8 cellular contexts compared by ENCODE assay signal in the genomic region with DNA sequence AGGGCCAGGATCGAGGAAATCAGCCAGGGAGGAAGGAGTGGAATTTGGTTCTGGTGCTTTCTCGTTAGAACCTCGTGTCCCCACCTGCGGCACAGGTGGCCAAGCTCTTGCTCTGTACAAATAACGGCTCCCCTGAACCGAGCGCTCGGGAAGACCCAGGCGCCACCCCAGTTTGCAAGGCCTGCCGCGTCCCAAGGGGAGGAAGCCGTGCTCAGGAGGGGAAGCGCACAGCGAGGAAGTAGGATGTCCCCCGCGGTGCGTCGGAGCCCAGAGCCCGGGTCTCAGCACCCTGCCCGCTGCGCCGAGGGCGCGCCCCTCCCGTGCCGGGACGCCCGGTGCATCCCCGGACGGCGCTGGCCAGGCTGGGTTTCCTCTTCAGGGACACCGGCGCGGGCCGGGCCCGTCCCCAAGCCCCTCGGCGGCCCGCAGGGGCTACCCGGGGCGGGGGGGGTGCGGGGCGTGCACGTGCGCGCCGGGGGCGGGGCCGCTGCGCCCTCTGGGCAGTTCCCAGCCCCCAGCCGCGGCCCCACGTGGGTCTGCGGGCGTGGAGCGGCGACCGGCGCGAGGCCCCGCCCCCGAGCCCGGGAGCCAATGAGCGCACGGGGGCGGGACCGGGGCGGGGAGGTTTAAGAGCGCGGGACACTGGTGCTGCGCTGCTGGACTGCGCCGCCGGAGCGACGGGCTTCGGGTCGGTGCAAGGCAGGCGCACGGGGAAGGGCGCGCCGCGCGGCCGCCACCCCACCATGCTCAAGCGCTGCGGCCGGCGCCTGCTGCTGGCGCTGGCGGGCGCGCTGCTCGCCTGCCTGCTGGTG. TPM values are rescaled to one million over a fixed set of nuclear protein-coding genes. Genes with fewer than 3 reads are reported as not detected.
DNase-seq lines count a peak whose midpoint lies in the region; ATAC-seq and TF ChIP-seq lines count a peak whose summit lies in the region.

A gene with protein sequence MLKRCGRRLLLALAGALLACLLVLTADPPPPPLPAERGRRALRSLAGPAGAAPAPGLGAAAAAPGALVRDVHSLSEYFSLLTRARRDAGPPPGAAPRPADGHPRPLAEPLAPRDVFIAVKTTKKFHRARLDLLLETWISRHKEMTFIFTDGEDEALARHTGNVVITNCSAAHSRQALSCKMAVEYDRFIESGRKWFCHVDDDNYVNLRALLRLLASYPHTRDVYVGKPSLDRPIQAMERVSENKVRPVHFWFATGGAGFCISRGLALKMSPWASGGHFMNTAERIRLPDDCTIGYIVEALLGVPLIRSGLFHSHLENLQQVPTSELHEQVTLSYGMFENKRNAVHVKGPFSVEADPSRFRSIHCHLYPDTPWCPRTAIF (plus strand): TSS at position 656 of the 812 bp plus-strand sequence. CDS start 88 bp downstream, at position 744.

- H3K36me3 ChIP-seq in MM.1S (replicated peaks; ENCODE audit: insufficient read depth, low read length) (no peaks in the 10 kb centered on the region), SK-N-MC (ENCODE audit: insufficient read depth, low read length) (no peaks in the 10 kb centered on the region), testis (ENCODE audit: low read depth, missing control alignments) (no peaks in the 10 kb centered on the region)

- H3T11ph ChIP-seq in H9 (ENCODE audit: low read length) = no peak within 1 kb of the TSS

- peak; percentile 83 for ATAC-seq in omental fat pad (ENCODE audit: low FRiP score)

- no peaks in the 10 kb centered on the region; the same call in 1 of the 2 replicates for H3K79me2 ChIP-seq in H9 (ENCODE audit: insufficient read depth, low read length)
- H3K79me2 ChIP-seq in MM.1S (ENCODE audit: low read length) = no peaks in the 10 kb centered on the region

- H3K18ac ChIP-seq in H9 (ENCODE audit: insufficient read length, low read depth, low read length) = no peak within 1 kb of the TSS

- H3K27me3 ChIP-seq in H9 (ENCODE audit: insufficient read depth, low read length) (no peaks in the 10 kb centered on the region; the same call in 1 of the 2 replicates), MM.1S (replicated peaks; ENCODE audit: insufficient read depth, low read length) (peaks cover 80% of the 10 kb centered on the region), testis (no peaks in the 10 kb centered on the region)

- no peaks in the 10 kb centered on the region for H3K9me3 ChIP-seq in H9 (ENCODE audit: control insufficient read depth, low read depth, low read length)
- H3K9me3 ChIP-seq in MM.1S (replicated peaks; ENCODE audit: insufficient read depth, low read length) = no peaks in the 10 kb centered on the region
- no peaks in the 10 kb centered on the region for H3K9me3 ChIP-seq in SK-N-MC (ENCODE audit: low read depth, low read length)
- no peaks in the 10 kb centered on the region for H3K9me3 ChIP-seq in testis

- H3K9me2 ChIP-seq in MM.1S (replicated peaks; ENCODE audit: insufficient read depth, low read length) = no peaks in the 10 kb centered on the region

- CTCF ChIA-PET in activated naive CD4-positive, alpha-beta T cell treated with anti-CD3 and anti-CD28 coated beads for 36 hours (lab: Charles Lee) = interaction anchor here (1.1 kb wide), 1 partner anchor 11 kb away, joined by 4 read pairs; no protein-coding TSS in a partner anchor

- H3K4me3 ChIP-seq in MM.1S (ENCODE audit: low read length) (peak within 1 kb of the TSS; percentile 50), SK-N-MC (peak within 1 kb of the TSS; percentile 76), testis (peak within 1 kb of the TSS; percentile 49 to 59)

- no peak within 1 kb of the TSS for H2BK12ac ChIP-seq in H9 (ENCODE audit: insufficient read length, low read depth, low read length)

- H3K79me1 ChIP-seq in H9 (ENCODE audit: insufficient read depth, low read depth, low read length, poor library complexity, severe bottlenecking) = no peaks in the 10 kb centered on the region

- peak; percentile 25 for TF ChIP-seq POLR2A in testis (IDR thresholded peaks at IDR 0.05)

- H4K91ac ChIP-seq in H9 (ENCODE audit: insufficient read length, low read depth, low read length) = no peak within 1 kb of the TSS

- no peak within 1 kb of the TSS for H3K27ac ChIP-seq in H9 (ENCODE audit: insufficient read length, low read depth, low read length)
- H3K27ac ChIP-seq in MM.1S (ENCODE audit: low read length) = no peak within 1 kb of the TSS
- H3K27ac ChIP-seq in SK-N-MC = no peak within 1 kb of the TSS
- H3K27ac ChIP-seq in testis = peak within 1 kb of the TSS in 1 of 2 donors; percentile 41

- no peak within 1 kb of the TSS for H2BK15ac ChIP-seq in H9 (ENCODE audit: low read depth, low read length)

- H3K9ac ChIP-seq in H9 (ENCODE audit: extremely low read depth, insufficient read length, low read length) = no peak within 1 kb of the TSS
- no peak within 1 kb of the TSS for H3K9ac ChIP-seq in MM.1S (ENCODE audit: low read length)
- H3K9ac ChIP-seq in SK-N-MC (ENCODE audit: insufficient read length) = peak within 1 kb of the TSS; percentile 32

- H2BK20ac ChIP-seq in H9 (ENCODE audit: low read depth, low read length, poor library complexity, severe bottlenecking) = no peak within 1 kb of the TSS

- H3K27ac Mint-ChIP-seq in H9 = peak within 1 kb of the TSS in 1 of 3 experiments; percentile 79; a peak in 1 of 7 replicates
- peak within 1 kb of the TSS; percentile 82 for H3K27ac Mint-ChIP-seq in activated naive CD4-positive, alpha-beta T cell treated with anti-CD3 and anti-CD28 coated beads for 36 hours

- peaks cover 42 to 46% of the 10 kb centered on the region in 2 experiments for H3K4me1 Mint-ChIP-seq in H9
- peaks cover 38% of the 10 kb centered on the region for H3K4me1 Mint-ChIP-seq in activated naive CD4-positive, alpha-beta T cell treated with anti-CD3 and anti-CD28 coated beads for 36 hours (ENCODE audit: low read depth)

- no CpG with 5 or more reads among the region's 95 CpGs for WGBS in H9 (ENCODE audit: extremely low coverage, insufficient read length, low lambda C conversion rate)
- WGBS in testis, 2 donors = 1 to 3% methylated on average over 7 to 56 of the region's 95 CpGs

- H3K4ac ChIP-seq in H9 (ENCODE audit: low read depth, low read length) = no peak within 1 kb of the TSS

- no peak within 1 kb of the TSS; the same call in 1 of the 2 replicates for H3K14ac ChIP-seq in H9 (ENCODE audit: insufficient read depth, low read length)

- H2AFZ ChIP-seq in H9 (ENCODE audit: low read length) (no peak within 1 kb of the TSS), MM.1S (ENCODE audit: low read length) (no peak within 1 kb of the TSS)

- DNase-seq in GM03348 (ENCODE audit: low spot score) (peak; percentile 99), H9 (peak; percentile 84), MM.1S (peak; percentile 68), SK-N-MC (ENCODE audit: low read depth, low spot score) (no peak), globus pallidus (ENCODE audit: low spot score) (peak; percentile 92), omental fat pad (ENCODE audit: low spot score) (peak; percentile 58), testis (peak; percentile 92)
- peak; percentile 77 for DNase-seq in activated naive CD4-positive, alpha-beta T cell treated with anti-CD3 and anti-CD28 coated beads for 36 hours

- no peak within 1 kb of the TSS for H2AK5ac ChIP-seq in H9 (ENCODE audit: insufficient read length, low read length)

- H3K9me3 Mint-ChIP-seq in H9 = no peaks in the 10 kb centered on the region
- no peaks in the 10 kb centered on the region for H3K9me3 Mint-ChIP-seq in activated naive CD4-positive, alpha-beta T cell treated with anti-CD3 and anti-CD28 coated beads for 36 hours

- no peak within 1 kb of the TSS for H2BK120ac ChIP-seq in H9 (ENCODE audit: low read depth, low read length, poor library complexity, severe bottlenecking)

- no peak within 1 kb of the TSS for H4K8ac ChIP-seq in H9 (replicated peaks; ENCODE audit: insufficient read length, low read depth, low read length)

- no peak within 1 kb of the TSS for H3K56ac ChIP-seq in H9 (ENCODE audit: insufficient read length, low read depth, low read length)

- H4K5ac ChIP-seq in H9 (ENCODE audit: insufficient read length, low read depth, low read length) = no peak within 1 kb of the TSS

- H3K4me1 ChIP-seq in H9 (ENCODE audit: insufficient read depth, low read length) (peaks cover 4% of the 10 kb centered on the region; the same call in 1 of the 2 replicates), MM.1S (ENCODE audit: low read length) (no peaks in the 10 kb centered on the region), testis (peaks cover 37% of the 10 kb centered on the region)

- H3K23ac ChIP-seq in H9 (ENCODE audit: insufficient read length, low read depth, low read length) = no peak within 1 kb of the TSS

- TF ChIP-seq CTCF in H9 (conservative IDR thresholded peaks at IDR 0.05) (no peak), MM.1S (IDR thresholded peaks at IDR 0.05; ENCODE audit: low read length) (no peak), omental fat pad (IDR thresholded peaks at IDR 0.05) (no peak), testis (IDR thresholded peaks at IDR 0.05) (peak in 1 of 3 experiments; percentile 10)

- H3K4me2 ChIP-seq in H9 (ENCODE audit: insufficient read depth, insufficient read length, low read length) (peak within 1 kb of the TSS; percentile 63), MM.1S (ENCODE audit: low read depth, low read length) (peak within 1 kb of the TSS; percentile 84)

- H3K27me3 Mint-ChIP-seq in H9 (ENCODE audit: low read depth) = peaks cover 26% of the 10 kb centered on the region
- H3K27me3 Mint-ChIP-seq in activated naive CD4-positive, alpha-beta T cell treated with anti-CD3 and anti-CD28 coated beads for 36 hours (ENCODE audit: low read depth) = no peaks in the 10 kb centered on the region

- H3K4me3 Mint-ChIP-seq in H9 = peak within 1 kb of the TSS; percentile 84 to 93
- H3K4me3 Mint-ChIP-seq in activated naive CD4-positive, alpha-beta T cell treated with anti-CD3 and anti-CD28 coated beads for 36 hours = peak within 1 kb of the TSS; percentile 94

- intact Hi-C loops in activated naive CD4-positive, alpha-beta T cell treated with anti-CD3 and anti-CD28 coated beads for 36 hours (cut with micrococcal nuclease) = no loop called here
- intact Hi-C loops in testis (cut with DNase I; ENCODE audit: low total_unique reads) = no loop called here

- H3K23me2 ChIP-seq in H9 (ENCODE audit: insufficient read length, low read depth, low read length, poor library complexity, severe bottlenecking) = peaks cover 13% of the 10 kb centered on the region

- H3K36me3 Mint-ChIP-seq in H9 (ENCODE audit: insufficient read depth in 1 of 3, low read depth in 3 of 3) = peaks cover 0 to 5% (median 4%) of the 10 kb centered on the region in 3 experiments; a peak in 2 of 7 replicates
- H3K36me3 Mint-ChIP-seq in activated naive CD4-positive, alpha-beta T cell treated with anti-CD3 and anti-CD28 coated beads for 36 hours (ENCODE audit: low read depth) = no peaks in the 10 kb centered on the region

- no peaks in the 10 kb centered on the region for H3F3A ChIP-seq in MM.1S (ENCODE audit: insufficient read depth, low read length)

- no peaks in the 10 kb centered on the region for H4K20me1 ChIP-seq in H9 (ENCODE audit: control insufficient read depth, insufficient read depth, insufficient read length)
- no peaks in the 10 kb centered on the region for H4K20me1 ChIP-seq in MM.1S (ENCODE audit: insufficient read depth, low read length)

- H2BK5ac ChIP-seq in H9 (ENCODE audit: insufficient read length, low read length) = no peak within 1 kb of the TSS

RNA-seq across cellular contexts. Expression of the gene that starts here (rescaled TPM):
- 52.9 and 55.3 TPM in 2 replicates for total RNA-seq in H9 (2021)
- total RNA-seq in activated naive CD4-positive, alpha-beta T cell treated with anti-CD3 and anti-CD28 coated beads for 36 hours = 10 to 100 TPM; 19.7 to 22.7 TPM
- total RNA-seq in omental fat pad = 10 to 100 TPM in 3 of 4 donors, 1 to 10 TPM in 1; 4.7 to 25.9 (median 21.6) TPM
- 10 to 100 TPM; 18.3 to 34.1 TPM for total RNA-seq in testis
- polyA plus RNA-seq in testis (ENCODE audit: insufficient read depth, low read depth, low replicate concordance) = 10.1 TPM
